Comparison of ENCODE assay signal across 1 cellular context in genomic region chr20:37390891-37391525, GRCh38.
A peak's percentile ranks its signal among the peaks of the same experiment; 100 is the strongest.
TF ChIP-seq lines count a peak whose summit lies in the region.

No MANE protein-coding gene starts in this region.

TF ChIP-seq in HepG2, 621 proteins besides CTCF, POLR2A, EP300 and RAD21 (continued from another document and continues in another):
- TF ChIP-seq ZNF639 (CRISPR knock-in tag; conservative IDR thresholded peaks at IDR 0.05) = peak; percentile 50; the same call in 1 of the 2 replicates
- TF ChIP-seq ZNF253 (CRISPR knock-in tag; IDR thresholded peaks at IDR 0.05; ENCODE audit: borderline replicate concordance) = no peak
- peak; percentile 75; the same call in 1 of the 2 replicates for TF ChIP-seq MYC (CRISPR knock-in tag; IDR thresholded peaks at IDR 0.05; ENCODE audit: borderline replicate concordance)
- TF ChIP-seq ZNF660 (CRISPR knock-in tag; IDR thresholded peaks at IDR 0.05; ENCODE audit: borderline replicate concordance, low read depth) = no peak; the same call in 1 of the 2 replicates
- peak; percentile 84 for TF ChIP-seq ZNF350 (CRISPR knock-in tag; IDR thresholded peaks at IDR 0.05; ENCODE audit: borderline replicate concordance, low read depth)
- TF ChIP-seq, protein P1, sequence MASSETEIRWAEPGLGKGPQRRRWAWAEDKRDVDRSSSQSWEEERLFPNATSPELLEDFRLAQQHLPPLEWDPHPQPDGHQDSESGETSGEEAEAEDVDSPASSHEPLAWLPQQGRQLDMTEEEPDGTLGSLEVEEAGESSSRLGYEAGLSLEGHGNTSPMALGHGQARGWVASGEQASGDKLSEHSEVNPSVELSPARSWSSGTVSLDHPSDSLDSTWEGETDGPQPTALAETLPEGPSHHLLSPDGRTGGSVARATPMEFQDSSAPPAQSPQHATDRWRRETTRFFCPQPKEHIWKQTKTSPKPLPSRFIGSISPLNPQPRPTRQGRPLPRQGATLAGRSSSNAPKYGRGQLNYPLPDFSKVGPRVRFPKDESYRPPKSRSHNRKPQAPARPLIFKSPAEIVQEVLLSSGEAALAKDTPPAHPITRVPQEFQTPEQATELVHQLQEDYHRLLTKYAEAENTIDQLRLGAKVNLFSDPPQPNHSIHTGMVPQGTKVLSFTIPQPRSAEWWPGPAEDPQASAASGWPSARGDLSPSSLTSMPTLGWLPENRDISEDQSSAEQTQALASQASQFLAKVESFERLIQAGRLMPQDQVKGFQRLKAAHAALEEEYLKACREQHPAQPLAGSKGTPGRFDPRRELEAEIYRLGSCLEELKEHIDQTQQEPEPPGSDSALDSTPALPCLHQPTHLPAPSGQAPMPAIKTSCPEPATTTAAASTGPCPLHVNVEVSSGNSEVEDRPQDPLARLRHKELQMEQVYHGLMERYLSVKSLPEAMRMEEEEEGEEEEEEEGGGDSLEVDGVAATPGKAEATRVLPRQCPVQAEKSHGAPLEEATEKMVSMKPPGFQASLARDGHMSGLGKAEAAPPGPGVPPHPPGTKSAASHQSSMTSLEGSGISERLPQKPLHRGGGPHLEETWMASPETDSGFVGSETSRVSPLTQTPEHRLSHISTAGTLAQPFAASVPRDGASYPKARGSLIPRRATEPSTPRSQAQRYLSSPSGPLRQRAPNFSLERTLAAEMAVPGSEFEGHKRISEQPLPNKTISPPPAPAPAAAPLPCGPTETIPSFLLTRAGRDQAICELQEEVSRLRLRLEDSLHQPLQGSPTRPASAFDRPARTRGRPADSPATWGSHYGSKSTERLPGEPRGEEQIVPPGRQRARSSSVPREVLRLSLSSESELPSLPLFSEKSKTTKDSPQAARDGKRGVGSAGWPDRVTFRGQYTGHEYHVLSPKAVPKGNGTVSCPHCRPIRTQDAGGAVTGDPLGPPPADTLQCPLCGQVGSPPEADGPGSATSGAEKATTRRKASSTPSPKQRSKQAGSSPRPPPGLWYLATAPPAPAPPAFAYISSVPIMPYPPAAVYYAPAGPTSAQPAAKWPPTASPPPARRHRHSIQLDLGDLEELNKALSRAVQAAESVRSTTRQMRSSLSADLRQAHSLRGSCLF (CRISPR knock-in tag; IDR thresholded peaks at IDR 0.05; ENCODE audit: borderline replicate concordance) = no peak
- peak; percentile 74 for TF ChIP-seq RBM22 (optimal IDR thresholded peaks at IDR 0.05; ENCODE audit: low read length)
- TF ChIP-seq NFE2L1 (CRISPR knock-in tag; IDR thresholded peaks at IDR 0.05; ENCODE audit: borderline replicate concordance) = no peak
- 0 out of 2 replicates have a peak, but pooled peaks have one; percentile 43 for TF ChIP-seq AHDC1 (CRISPR knock-in tag; IDR thresholded peaks at IDR 0.05; ENCODE audit: borderline replicate concordance)
- no peak; the same call in 1 of the 2 replicates for TF ChIP-seq NRL (CRISPR knock-in tag; IDR thresholded peaks at IDR 0.05; ENCODE audit: borderline replicate concordance)
- no peak for TF ChIP-seq ZNF703 (CRISPR knock-in tag; IDR thresholded peaks at IDR 0.05; ENCODE audit: borderline replicate concordance)
- TF ChIP-seq ZNF281 (CRISPR knock-in tag; IDR thresholded peaks at IDR 0.05; ENCODE audit: borderline replicate concordance) = peak; percentile 50; the same call in 1 of the 2 replicates
- TF ChIP-seq, protein P2, sequence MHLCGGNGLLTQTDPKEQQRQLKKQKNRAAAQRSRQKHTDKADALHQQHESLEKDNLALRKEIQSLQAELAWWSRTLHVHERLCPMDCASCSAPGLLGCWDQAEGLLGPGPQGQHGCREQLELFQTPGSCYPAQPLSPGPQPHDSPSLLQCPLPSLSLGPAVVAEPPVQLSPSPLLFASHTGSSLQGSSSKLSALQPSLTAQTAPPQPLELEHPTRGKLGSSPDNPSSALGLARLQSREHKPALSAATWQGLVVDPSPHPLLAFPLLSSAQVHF (CRISPR knock-in tag; IDR thresholded peaks at IDR 0.05) = no peak
- TF ChIP-seq ZFP62 (CRISPR knock-in tag; IDR thresholded peaks at IDR 0.05) = no peak
- no peak for TF ChIP-seq NCOA5 (CRISPR knock-in tag; IDR thresholded peaks at IDR 0.05)
- 0 out of 2 replicates have a peak, but pooled peaks have one; percentile 53 for TF ChIP-seq ZNF552 (CRISPR knock-in tag; IDR thresholded peaks at IDR 0.05; ENCODE audit: borderline replicate concordance)
- TF ChIP-seq ZNF576 (CRISPR knock-in tag; IDR thresholded peaks at IDR 0.05) = no peak
- 0 out of 2 replicates have a peak, but pooled peaks have one; percentile 29 for TF ChIP-seq DMTF1 (CRISPR knock-in tag; IDR thresholded peaks at IDR 0.05)
- peak; percentile 46; the same call in 1 of the 2 replicates for TF ChIP-seq POLR2G (IDR thresholded peaks at IDR 0.05; ENCODE audit: low read depth, low read length)
- TF ChIP-seq, protein P3, sequence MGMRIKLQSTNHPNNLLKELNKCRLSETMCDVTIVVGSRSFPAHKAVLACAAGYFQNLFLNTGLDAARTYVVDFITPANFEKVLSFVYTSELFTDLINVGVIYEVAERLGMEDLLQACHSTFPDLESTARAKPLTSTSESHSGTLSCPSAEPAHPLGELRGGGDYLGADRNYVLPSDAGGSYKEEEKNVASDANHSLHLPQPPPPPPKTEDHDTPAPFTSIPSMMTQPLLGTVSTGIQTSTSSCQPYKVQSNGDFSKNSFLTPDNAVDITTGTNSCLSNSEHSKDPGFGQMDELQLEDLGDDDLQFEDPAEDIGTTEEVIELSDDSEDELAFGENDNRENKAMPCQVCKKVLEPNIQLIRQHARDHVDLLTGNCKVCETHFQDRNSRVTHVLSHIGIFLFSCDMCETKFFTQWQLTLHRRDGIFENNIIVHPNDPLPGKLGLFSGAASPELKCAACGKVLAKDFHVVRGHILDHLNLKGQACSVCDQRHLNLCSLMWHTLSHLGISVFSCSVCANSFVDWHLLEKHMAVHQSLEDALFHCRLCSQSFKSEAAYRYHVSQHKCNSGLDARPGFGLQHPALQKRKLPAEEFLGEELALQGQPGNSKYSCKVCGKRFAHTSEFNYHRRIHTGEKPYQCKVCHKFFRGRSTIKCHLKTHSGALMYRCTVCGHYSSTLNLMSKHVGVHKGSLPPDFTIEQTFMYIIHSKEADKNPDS (CRISPR knock-in tag; IDR thresholded peaks at IDR 0.05) = 0 out of 2 replicates have a peak, but pooled peaks have one; percentile 62
- TF ChIP-seq GATA4 (IDR thresholded peaks at IDR 0.05; ENCODE audit: borderline replicate concordance, low read depth) = no peak
- TF ChIP-seq ZNF839 (CRISPR knock-in tag; IDR thresholded peaks at IDR 0.05; ENCODE audit: borderline replicate concordance) = no peak
- peak; percentile 76; the same call in 1 of the 2 replicates for TF ChIP-seq MEIS2 (CRISPR knock-in tag; IDR thresholded peaks at IDR 0.05)
- no peak for TF ChIP-seq SRF (IDR thresholded peaks at IDR 0.05; ENCODE audit: low read depth, low read length)
- peak; percentile 96 for TF ChIP-seq ZNF292 (CRISPR knock-in tag; IDR thresholded peaks at IDR 0.05; ENCODE audit: borderline replicate concordance, low read depth)
- TF ChIP-seq ZNF598 (CRISPR knock-in tag; IDR thresholded peaks at IDR 0.05; ENCODE audit: borderline replicate concordance) = peak; percentile 96; the same call in 1 of the 2 replicates
- 0 out of 2 replicates have a peak, but pooled peaks have one; percentile 62 for TF ChIP-seq ZNF160 (CRISPR knock-in tag; IDR thresholded peaks at IDR 0.05)
- TF ChIP-seq TBX3 (IDR thresholded peaks at IDR 0.05; ENCODE audit: borderline replicate concordance) = no peak
- TF ChIP-seq CERS6 (CRISPR knock-in tag; IDR thresholded peaks at IDR 0.05) = no peak
- no peak for TF ChIP-seq ZNF232 (CRISPR knock-in tag; IDR thresholded peaks at IDR 0.05; ENCODE audit: borderline replicate concordance)
- peak; percentile 82 for TF ChIP-seq ZNF605 (CRISPR knock-in tag; IDR thresholded peaks at IDR 0.05)
- no peak for TF ChIP-seq ZSCAN30 (CRISPR knock-in tag; IDR thresholded peaks at IDR 0.05)
- TF ChIP-seq PHF8 (CRISPR knock-in tag; IDR thresholded peaks at IDR 0.05) = peak; percentile 72
- no peak for TF ChIP-seq MTA3 (CRISPR knock-in tag; IDR thresholded peaks at IDR 0.05)
- TF ChIP-seq NR2C2 (CRISPR knock-in tag; IDR thresholded peaks at IDR 0.05; ENCODE audit: borderline replicate concordance) = peak; percentile 88
